8 cellular contexts compared by ENCODE assay signal in genomic region chr2:187499941-187500532, GRCh38. TPM values are rescaled to one million over a fixed set of nuclear protein-coding genes. Genes with fewer than 3 reads are reported as not detected.
A peak's percentile ranks its signal among the peaks of the same experiment; 100 is the strongest.
DNase-seq lines count a peak whose midpoint lies in the region; ATAC-seq and TF ChIP-seq lines count a peak whose summit lies in the region.

No MANE protein-coding gene starts in this region.

- H3K4me3 Mint-ChIP-seq in HFFc6 (no peak overlapping the region), chondrocyte (ENCODE audit: unreplicated experiment) (no peak overlapping the region)

- H3K36me3 Mint-ChIP-seq in HFFc6 (ENCODE audit: low read depth) (peaks cover 3% of the 10 kb centered on the region), chondrocyte (ENCODE audit: low read depth) (peaks cover 8% of the 10 kb centered on the region)

- intact Hi-C loops in right lobe of liver (cut with DNase I) = loop anchor here in 1 of 2 donors (5.0 kb wide), 1 partner anchor 77 kb away; no protein-coding TSS in a partner anchor

- H3K27me3 Mint-ChIP-seq in HFFc6 (ENCODE audit: insufficient read depth) = no peaks in the 10 kb centered on the region
- no peaks in the 10 kb centered on the region for H3K27me3 Mint-ChIP-seq in chondrocyte (ENCODE audit: low read depth)

- H3K4me3 ChIP-seq in MG63 = no peak overlapping the region
- no peak overlapping the region for H3K4me3 ChIP-seq in SJCRH30
- no peak overlapping the region for H3K4me3 ChIP-seq in right lobe of liver

- DNase-seq in activated T-cell treated with anti-CD3 and anti-CD28 coated beads for 24 hours (ENCODE audit: low read depth) (peak; percentile 37), activated T-cell treated with anti-CD3 and anti-CD28 coated beads for 4 hours (no peak), HFFc6 (peak; percentile 62), MG63 (peak; percentile 43), SJCRH30 (peak; percentile 77 to 93), chondrocyte (ENCODE audit: low spot score) (no peak), right lobe of liver (peak in 1 of 3 donors; percentile 61), superior temporal gyrus (ENCODE audit: extremely low spot score) (peak; percentile 87)

- WGBS in right lobe of liver (ENCODE audit: insufficient coverage, low coverage, low lambda C conversion rate, missing lambda C conversion rate) = 6% methylated on average over 2 of the region's 2 CpGs

- no peaks in the 10 kb centered on the region for H3K9me3 ChIP-seq in MG63
- no peaks in the 10 kb centered on the region for H3K9me3 ChIP-seq in SJCRH30 (replicated peaks)
- no peaks in the 10 kb centered on the region for H3K9me3 ChIP-seq in right lobe of liver

- H3K27me3 ChIP-seq in MG63 (no peaks in the 10 kb centered on the region), SJCRH30 (no peaks in the 10 kb centered on the region), right lobe of liver (no peaks in the 10 kb centered on the region)

- peak; percentile 96 for TF ChIP-seq CTCF in HFFc6 (IDR thresholded peaks at IDR 0.05)
- peak; percentile 98 for TF ChIP-seq CTCF in chondrocyte (IDR thresholded peaks at IDR 0.05)
- peak; percentile 84 to 91 (median 86) for TF ChIP-seq CTCF in right lobe of liver (IDR thresholded peaks at IDR 0.05)

- TF ChIP-seq POLR2A in right lobe of liver (IDR thresholded peaks at IDR 0.05) = no peak

- H3K36me3 ChIP-seq in MG63 (peaks cover 13% of the 10 kb centered on the region), SJCRH30 (peaks cover 17% of the 10 kb centered on the region), right lobe of liver (peaks cover 0 to 18% (median 5%) of the 10 kb centered on the region in 4 donors)

- H3K4me1 Mint-ChIP-seq in HFFc6 (ENCODE audit: low read depth) (peaks cover 31% of the 10 kb centered on the region), chondrocyte (ENCODE audit: low read depth) (peaks cover 37% of the 10 kb centered on the region)

- H3K27ac Mint-ChIP-seq in HFFc6 = no peak overlapping the region
- H3K27ac Mint-ChIP-seq in chondrocyte (ENCODE audit: unreplicated experiment) = no peak overlapping the region

- no peaks in the 10 kb centered on the region for H3K9me3 Mint-ChIP-seq in HFFc6
- no peaks in the 10 kb centered on the region for H3K9me3 Mint-ChIP-seq in chondrocyte (ENCODE audit: low read depth)

- H3K27ac ChIP-seq in SJCRH30 (no peak overlapping the region), right lobe of liver (no peak overlapping the region)

- ATAC-seq in right lobe of liver = peak; percentile 82 to 93 (median 90)

- H3K4me1 ChIP-seq in SJCRH30 = peaks cover 16% of the 10 kb centered on the region
- H3K4me1 ChIP-seq in right lobe of liver = peaks cover 0 to 8% (median 2%) of the 10 kb centered on the region in 4 donors

RNA-seq across cellular contexts. Expression of gene CALCRL, which starts 52.0 kb away (rescaled TPM):
- under 1 TPM; 0.57 to 1.00 (median 0.70) TPM for total RNA-seq in HFFc6 (2021; fragmentation: NEBNext Ultra II Directional; extraction: Animal tissue kit (Norgen Biotek cat#: 25700))
- total RNA-seq in MG63 (2014; rRNA removed; shearing (Covaris generic); ENCODE audit: low replicate concordance) = 0.03 TPM in 1 of 2 replicates, not detected in the other
- total RNA-seq in SJCRH30 (2014; rRNA removed; shearing (Covaris generic)) = 20.6 and 22.2 TPM in 2 replicates
- 19.3 to 22.7 TPM (median 21.8 TPM) in 3 replicates for total RNA-seq in chondrocyte
- 10 to 100 TPM in 1 of 6 experiments, 1 to 10 TPM in 5; 3.7 to 13.9 (median 8.2) TPM for total RNA-seq in right lobe of liver

RNA-seq across cellular contexts. Expression of gene TFPI, which starts 54.2 kb away (rescaled TPM):
- 10 to 100 TPM; 25.4 to 42.4 (median 34.7) TPM for total RNA-seq in HFFc6 (2021; fragmentation: NEBNext Ultra II Directional; extraction: Animal tissue kit (Norgen Biotek cat#: 25700))
- total RNA-seq in MG63 (2014; rRNA removed; shearing (Covaris generic); ENCODE audit: low replicate concordance) = 12.0 and 15.0 TPM in 2 replicates
- total RNA-seq in SJCRH30 (2014; rRNA removed; shearing (Covaris generic)) = 64.2 and 66.2 TPM in 2 replicates
- total RNA-seq in chondrocyte = 116 to 173 TPM (median 161 TPM) in 3 replicates
- 100 to 1,000 TPM; 145 to 223 (median 189) TPM for total RNA-seq in right lobe of liver

Comparison
In these comparisons a context has a peak if more than half of its experiments do, and no peak if none do; other contexts are left out.
1. DNase-seq: peak in activated T-cell treated with anti-CD3 and anti-CD28 coated beads for 24 hours (single experiment), HFFc6 (single experiment), MG63 (single experiment), SJCRH30 (2 of 2) and superior temporal gyrus (single experiment); none in activated T-cell treated with anti-CD3 and anti-CD28 coated beads for 4 hours (single experiment) and chondrocyte (single experiment).
2. Peak in every context shown above with its lines, with median percentiles within 50 percentile points of each other: CTCF ChIP-seq.